ENCODE assay signal across 18 cellular contexts in the genomic region with DNA sequence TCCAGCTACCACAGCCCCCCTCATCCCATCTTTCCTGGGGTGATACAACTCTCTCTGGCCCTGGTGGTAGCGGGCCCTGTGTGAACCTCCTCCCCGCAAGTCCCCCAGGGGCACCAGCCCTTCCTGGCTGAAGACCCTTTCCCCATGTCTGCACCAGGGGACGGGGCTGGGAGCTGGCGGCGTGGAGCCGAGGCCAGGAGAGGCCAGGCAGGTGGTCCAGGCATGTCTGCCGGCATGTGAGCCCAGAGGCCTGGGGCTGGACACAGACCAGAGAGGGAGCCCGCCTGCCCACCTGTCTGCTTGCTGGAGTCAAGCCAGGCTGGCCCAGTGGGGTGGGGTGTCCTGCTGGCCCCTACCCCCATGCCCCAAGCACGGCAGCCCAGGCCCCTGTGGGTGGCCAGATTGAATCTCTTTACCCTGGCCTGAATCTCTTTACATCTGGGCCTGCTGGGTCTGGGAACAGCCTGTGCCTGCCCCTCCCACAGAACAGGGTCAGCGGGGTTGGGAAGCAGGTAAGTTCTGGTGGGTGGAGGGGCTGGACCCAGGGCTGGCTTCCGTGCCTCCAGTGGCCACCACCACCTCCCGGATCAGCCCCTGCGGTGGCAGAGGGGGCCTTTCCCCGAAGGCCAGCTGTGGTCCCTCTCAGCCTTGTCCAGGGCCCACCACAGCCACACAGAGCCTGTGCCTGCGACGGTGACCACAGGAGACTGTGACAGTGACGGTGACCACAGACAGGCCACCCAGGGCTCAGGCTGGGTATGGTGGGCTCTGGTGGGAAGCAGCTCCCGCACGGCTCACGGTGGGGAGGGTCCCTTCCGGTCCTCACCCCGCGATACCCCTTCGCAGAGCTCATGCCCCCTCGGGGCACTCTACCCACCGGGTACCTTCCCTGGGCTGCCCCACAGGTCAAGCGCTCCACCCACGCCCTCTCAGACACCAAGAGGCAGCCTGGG. TPM values are rescaled to one million over a fixed set of nuclear protein-coding genes. Genes with fewer than 3 reads are reported as not detected.
A peak's percentile ranks its signal among the peaks of the same experiment; 100 is the strongest.
DNase-seq lines count a peak whose midpoint lies in the region; ATAC-seq and TF ChIP-seq lines count a peak whose summit lies in the region.
"Had no signal": no experiment of that assay in that cellular context is flagged by ENCODE, and none has a peak within 500 bp of the region (broad histone marks: within the 10 kb centered on the region; RNA-seq: fewer than 3 reads in every experiment).

No MANE protein-coding gene starts in this region.

- no peaks in the 10 kb centered on the region for H3K9me3 Mint-ChIP-seq in activated CD8-positive, alpha-beta T cell treated with anti-CD3 and anti-CD28 coated beads, Interleukin-2, amount 10 ng/mL, durations not matched to agents 7 days and 5 days (ENCODE audit: insufficient read depth)
- H3K9me3 Mint-ChIP-seq in activated CD8-positive, alpha-beta T cell treated with anti-CD3 and anti-CD28 coated beads for 36 hours = peaks cover 4% of the 10 kb centered on the region
- peaks cover 4% of the 10 kb centered on the region; the same call in 2 of the 3 replicates for H3K9me3 Mint-ChIP-seq in GM23338

- no peak overlapping the region for H2BK12ac ChIP-seq in trophoblast cell (ENCODE audit: low read length)

- H4K20me1 ChIP-seq in GM23338 (replicated peaks; ENCODE audit: insufficient read depth) = no peaks in the 10 kb centered on the region

- no peaks in the 10 kb centered on the region for H3K9me3 ChIP-seq in effector memory CD4-positive, alpha-beta T cell (ENCODE audit: control insufficient read depth, low read length)
- H3K9me3 ChIP-seq in trophoblast cell (ENCODE audit: insufficient read depth, low read depth, low read length) = peaks cover 12% of the 10 kb centered on the region

- H3K9ac ChIP-seq in trophoblast cell (ENCODE audit: low read length) = no peak overlapping the region

- no peak overlapping the region for H2AFZ ChIP-seq in GM23338
- H2AFZ ChIP-seq in trophoblast cell (ENCODE audit: insufficient read depth, low read length, poor library complexity) = no peak overlapping the region

- H3K27me3 Mint-ChIP-seq in activated CD8-positive, alpha-beta T cell treated with anti-CD3 and anti-CD28 coated beads, Interleukin-2, amount 10 ng/mL, durations not matched to agents 7 days and 5 days (ENCODE audit: low read depth) = no peaks in the 10 kb centered on the region
- no peaks in the 10 kb centered on the region for H3K27me3 Mint-ChIP-seq in activated CD8-positive, alpha-beta T cell treated with anti-CD3 and anti-CD28 coated beads for 36 hours
- peaks cover 4% of the 10 kb centered on the region for H3K27me3 Mint-ChIP-seq in GM23338 (ENCODE audit: insufficient read depth, low read depth, poor library complexity)

- H4K91ac ChIP-seq in trophoblast cell (ENCODE audit: low read depth, low read length) = peak overlapping the region; percentile 40

- intact Hi-C loops in activated CD8-positive, alpha-beta T cell treated with anti-CD3 and anti-CD28 coated beads for 36 hours (cut with micrococcal nuclease) = no loop called here

- 0 out of 2 replicates have a peak, but pooled peaks cover 6% of the 10 kb centered on the region for H3K9me2 ChIP-seq in GM23338 (ENCODE audit: insufficient read depth)

- no peak for TF ChIP-seq CTCF in activated CD8-positive, alpha-beta T cell treated with anti-CD3 and anti-CD28 coated beads for 36 hours (IDR thresholded peaks at IDR 0.05)
- TF ChIP-seq CTCF in GM23338 (conservative IDR thresholded peaks at IDR 0.05; ENCODE audit: low read depth in 2 of 2) = no peak

- no peaks in the 10 kb centered on the region for H3K36me3 ChIP-seq in GM23338 (ENCODE audit: insufficient read depth)
- no peaks in the 10 kb centered on the region for H3K36me3 ChIP-seq in effector memory CD4-positive, alpha-beta T cell (ENCODE audit: control insufficient read depth, insufficient read depth, low read length)
- H3K36me3 ChIP-seq in trophoblast cell (ENCODE audit: control insufficient read depth in 1 of 2, insufficient read depth in 2 of 2, low read length in 2 of 2) = no peaks in the 10 kb centered on the region

- H2BK120ac ChIP-seq in trophoblast cell (ENCODE audit: insufficient read depth, low read length, poor library complexity) = no peak overlapping the region

- no peaks in the 10 kb centered on the region for H3K4me1 ChIP-seq in GM23338 (ENCODE audit: insufficient read depth)
- peaks cover 42% of the 10 kb centered on the region for H3K4me1 ChIP-seq in effector memory CD4-positive, alpha-beta T cell (ENCODE audit: control insufficient read depth, insufficient read depth, low read length, poor library complexity, severe bottlenecking)
- peaks cover 3% of the 10 kb centered on the region in 2 experiments for H3K4me1 ChIP-seq in trophoblast cell (ENCODE audit: control insufficient read depth in 1 of 2, insufficient read depth in 2 of 2, low read length in 2 of 2)

- DNase-seq in activated CD8-positive, alpha-beta T cell treated with anti-CD3 and anti-CD28 coated beads, Interleukin-2, amount 10 ng/mL, durations not matched to agents 7 days and 5 days = no peak
- DNase-seq in activated CD8-positive, alpha-beta T cell treated with anti-CD3 and anti-CD28 coated beads for 36 hours = no peak
- DNase-seq in GM23338 (ENCODE audit: low spot score) (no peak), trophoblast cell (no peak), HuH-7 (ENCODE audit: low spot score) (no peak), LoVo (ENCODE audit: low spot score) (no peak)
- DNase-seq in effector memory CD4-positive, alpha-beta T cell = no peak
- DNase-seq: C1 segment of cervical spinal cord, COR-L47, DMS53, H7, NCI-H1048, NCI-H2107, NCI-H226, NCI-H526 treated with DMSO at 0.1 percent for 48 hours, PC-3 had no signal

- H3K27ac ChIP-seq in GM23338 (ENCODE audit: low read depth) = no peak overlapping the region
- peak overlapping the region; percentile 21 for H3K27ac ChIP-seq in effector memory CD4-positive, alpha-beta T cell (ENCODE audit: insufficient read depth, low read length, poor library complexity, severe bottlenecking)
- no peak overlapping the region for H3K27ac ChIP-seq in trophoblast cell (ENCODE audit: low read depth, low read length)

- H3K79me2 ChIP-seq in GM23338 (replicated peaks; ENCODE audit: insufficient read depth) = no peaks in the 10 kb centered on the region
- no peaks in the 10 kb centered on the region for H3K79me2 ChIP-seq in trophoblast cell (ENCODE audit: control insufficient read depth, insufficient read depth, low read length, poor library complexity)

- H3K4me3 Mint-ChIP-seq in activated CD8-positive, alpha-beta T cell treated with anti-CD3 and anti-CD28 coated beads, Interleukin-2, amount 10 ng/mL, durations not matched to agents 7 days and 5 days = no peak overlapping the region
- no peak overlapping the region for H3K4me3 Mint-ChIP-seq in activated CD8-positive, alpha-beta T cell treated with anti-CD3 and anti-CD28 coated beads for 36 hours
- H3K4me3 Mint-ChIP-seq in GM23338 = no peak overlapping the region

- H3K79me1 ChIP-seq in trophoblast cell (ENCODE audit: low read length) = peaks cover 12% of the 10 kb centered on the region

- H3K4ac ChIP-seq in trophoblast cell (ENCODE audit: low read depth, low read length) = no peak overlapping the region

- no peak overlapping the region for H3K4me2 ChIP-seq in GM23338
- no peak overlapping the region for H3K4me2 ChIP-seq in trophoblast cell (ENCODE audit: low read length)

- H4K8ac ChIP-seq in trophoblast cell (ENCODE audit: low read depth, low read length) = no peak overlapping the region

- CTCF ChIA-PET in activated CD8-positive, alpha-beta T cell treated with anti-CD3 and anti-CD28 coated beads, Interleukin-2, amount 10 ng/mL, durations not matched to agents 7 days and 5 days (lab: Charles Lee) = interaction anchor here (1.4 to 1.5 kb wide), 2 partner anchors 11 to 76 kb away, joined by 4 read pairs; no protein-coding TSS in a partner anchor
- CTCF ChIA-PET in activated CD8-positive, alpha-beta T cell treated with anti-CD3 and anti-CD28 coated beads for 36 hours (lab: Charles Lee) = interaction anchor here (1.3 kb wide), 1 partner anchor 11 kb away, joined by 4 read pairs; no protein-coding TSS in a partner anchor

- POLR2A ChIA-PET in activated CD8-positive, alpha-beta T cell treated with anti-CD3 and anti-CD28 coated beads, Interleukin-2, amount 10 ng/mL, durations not matched to agents 7 days and 5 days (lab: Charles Lee) = interaction anchor here (0.6 to 0.9 kb wide), 2 partner anchors 12 to 71 kb away, joined by 3 read pairs; no protein-coding TSS in a partner anchor
- POLR2A ChIA-PET in activated CD8-positive, alpha-beta T cell treated with anti-CD3 and anti-CD28 coated beads for 36 hours (lab: Charles Lee) = interaction anchor here (1.4 kb wide), 2 partner anchors 10 to 231 kb away, joined by 3 to 4 read pairs; no protein-coding TSS in a partner anchor

- no peak overlapping the region for H3K23ac ChIP-seq in trophoblast cell (ENCODE audit: low read length)

- H3K18ac ChIP-seq in trophoblast cell (ENCODE audit: low read length) = no peak overlapping the region

- H3F3A ChIP-seq in GM23338 (replicated peaks; ENCODE audit: low read depth) = no peaks in the 10 kb centered on the region

- H2AK5ac ChIP-seq in trophoblast cell (ENCODE audit: low read length) = no peak overlapping the region

- H3K4me1 Mint-ChIP-seq in activated CD8-positive, alpha-beta T cell treated with anti-CD3 and anti-CD28 coated beads, Interleukin-2, amount 10 ng/mL, durations not matched to agents 7 days and 5 days (ENCODE audit: low read depth) = peaks cover 36% of the 10 kb centered on the region
- peaks cover 16% of the 10 kb centered on the region for H3K4me1 Mint-ChIP-seq in activated CD8-positive, alpha-beta T cell treated with anti-CD3 and anti-CD28 coated beads for 36 hours (ENCODE audit: low read depth)
- no peaks in the 10 kb centered on the region; the same call in 2 of the 3 replicates for H3K4me1 Mint-ChIP-seq in GM23338

- H3K27me3 ChIP-seq in GM23338 (ENCODE audit: insufficient read depth) = no peaks in the 10 kb centered on the region
- H3K27me3 ChIP-seq in effector memory CD4-positive, alpha-beta T cell (replicated peaks; ENCODE audit: control insufficient read depth, insufficient read depth, low read length, poor library complexity, severe bottlenecking) = no peaks in the 10 kb centered on the region
- H3K27me3 ChIP-seq in trophoblast cell (ENCODE audit: insufficient read depth, low read length) = no peaks in the 10 kb centered on the region

- no peak for ATAC-seq in activated CD8-positive, alpha-beta T cell treated with anti-CD3 and anti-CD28 coated beads, Interleukin-2, amount 10 ng/mL, durations not matched to agents 7 days and 5 days
- ATAC-seq in activated CD8-positive, alpha-beta T cell treated with anti-CD3 and anti-CD28 coated beads for 36 hours = no peak
- ATAC-seq in GM23338 = peak; percentile 31
- no peak for ATAC-seq in GM18498 (IDR thresholded peaks at IDR 0.05; ENCODE audit: unreplicated experiment)
- ATAC-seq: PC-3 had no signal

- H3K4me3 ChIP-seq in GM23338 (no peak overlapping the region), trophoblast cell (ENCODE audit: low read depth, low read length) (no peak overlapping the region)
- no peak overlapping the region for H3K4me3 ChIP-seq in effector memory CD4-positive, alpha-beta T cell (ENCODE audit: insufficient read depth, low read depth, low read length, poor library complexity, severe bottlenecking)

- peak overlapping the region; percentile 34 for H3K27ac Mint-ChIP-seq in activated CD8-positive, alpha-beta T cell treated with anti-CD3 and anti-CD28 coated beads, Interleukin-2, amount 10 ng/mL, durations not matched to agents 7 days and 5 days
- no peak overlapping the region for H3K27ac Mint-ChIP-seq in activated CD8-positive, alpha-beta T cell treated with anti-CD3 and anti-CD28 coated beads for 36 hours
- H3K27ac Mint-ChIP-seq in GM23338 = no peak overlapping the region

- no peak overlapping the region for H3K14ac ChIP-seq in trophoblast cell (ENCODE audit: low read length)

- WGBS in trophoblast cell (ENCODE audit: extremely low coverage, insufficient coverage, insufficient read length) = no CpG with 5 or more reads among the region's 28 CpGs

- H4K12ac ChIP-seq in trophoblast cell (ENCODE audit: low read depth, low read length) = no peak overlapping the region

- H3K36me3 Mint-ChIP-seq in activated CD8-positive, alpha-beta T cell treated with anti-CD3 and anti-CD28 coated beads, Interleukin-2, amount 10 ng/mL, durations not matched to agents 7 days and 5 days (ENCODE audit: low read depth) = no peaks in the 10 kb centered on the region
- H3K36me3 Mint-ChIP-seq in activated CD8-positive, alpha-beta T cell treated with anti-CD3 and anti-CD28 coated beads for 36 hours (ENCODE audit: low read depth) = no peaks in the 10 kb centered on the region
- no peaks in the 10 kb centered on the region; the same call in 2 of the 3 replicates for H3K36me3 Mint-ChIP-seq in GM23338 (ENCODE audit: low read depth)

- no peak overlapping the region for H2BK5ac ChIP-seq in trophoblast cell (ENCODE audit: low read depth, low read length, poor library complexity)

RNA-seq across cellular contexts. Expression of a gene that starts 7.1 kb away (rescaled TPM):
- 1 to 10 TPM; 1.0 to 1.7 TPM for total RNA-seq in activated CD8-positive, alpha-beta T cell treated with anti-CD3 and anti-CD28 coated beads, Interleukin-2, amount 10 ng/mL, durations not matched to agents 7 days and 5 days
- total RNA-seq in activated CD8-positive, alpha-beta T cell treated with anti-CD3 and anti-CD28 coated beads for 36 hours = 1 to 10 TPM; 1.3 to 2.1 TPM
- 0.69 and 2.6 TPM in 2 replicates for total RNA-seq in GM23338 (2014; rRNA removed; shearing (Covaris generic))
- polyA plus RNA-seq in GM23338 (2016; fragmentation: Nextera tagmentation; extraction: Ambion mirVana) = 0.39 and 0.68 TPM in 2 replicates
- polyA plus RNA-seq in trophoblast cell (2013) = 0.25 and 0.31 TPM in 2 replicates

RNA-seq across cellular contexts. Expression of a gene that starts 14.1 kb away (rescaled TPM):
- total RNA-seq in activated CD8-positive, alpha-beta T cell treated with anti-CD3 and anti-CD28 coated beads, Interleukin-2, amount 10 ng/mL, durations not matched to agents 7 days and 5 days = 1 to 10 TPM; 1.4 to 1.5 TPM
- under 1 TPM in 1 of 2 experiments, not detected in 1; 0.83 TPM for total RNA-seq in activated CD8-positive, alpha-beta T cell treated with anti-CD3 and anti-CD28 coated beads for 36 hours
- total RNA-seq in GM23338 (2014; rRNA removed; shearing (Covaris generic)) = not detected in 2 replicates
- polyA plus RNA-seq in GM23338 (2016; fragmentation: Nextera tagmentation; extraction: Ambion mirVana) = not detected in 2 replicates
- 1.2 and 2.2 TPM in 2 replicates for polyA plus RNA-seq in trophoblast cell (2013)
- total RNA-seq: A172, H7 had no signal

RNA-seq across cellular contexts. Expression of a gene that starts 14.6 kb away (rescaled TPM):
- 100 to 1,000 TPM; 103 to 104 TPM for total RNA-seq in activated CD8-positive, alpha-beta T cell treated with anti-CD3 and anti-CD28 coated beads, Interleukin-2, amount 10 ng/mL, durations not matched to agents 7 days and 5 days
- total RNA-seq in activated CD8-positive, alpha-beta T cell treated with anti-CD3 and anti-CD28 coated beads for 36 hours = 10 to 100 TPM; 53.4 to 54.0 TPM
- total RNA-seq in GM23338 (2014; rRNA removed; shearing (Covaris generic)) = 102 and 111 TPM in 2 replicates
- polyA plus RNA-seq in GM23338 (2016; fragmentation: Nextera tagmentation; extraction: Ambion mirVana) = 27.0 and 27.9 TPM in 2 replicates
- 74.0 and 80.2 TPM in 2 replicates for polyA plus RNA-seq in trophoblast cell (2013)

RNA-seq across cellular contexts. Expression of a gene that starts 18.1 kb away (rescaled TPM):
- total RNA-seq in activated CD8-positive, alpha-beta T cell treated with anti-CD3 and anti-CD28 coated beads, Interleukin-2, amount 10 ng/mL, durations not matched to agents 7 days and 5 days = 1 to 10 TPM; 1.2 to 1.4 TPM
- total RNA-seq in activated CD8-positive, alpha-beta T cell treated with anti-CD3 and anti-CD28 coated beads for 36 hours = not detected
- 1.9 TPM in 1 of 2 replicates, not detected in the other for total RNA-seq in GM23338 (2014; rRNA removed; shearing (Covaris generic))
- polyA plus RNA-seq in GM23338 (2016; fragmentation: Nextera tagmentation; extraction: Ambion mirVana) = 3.1 and 5.9 TPM in 2 replicates
- polyA plus RNA-seq in trophoblast cell (2013) = 4.4 and 4.7 TPM in 2 replicates
- total RNA-seq: A172, PC-3 had no signal

RNA-seq across cellular contexts. Expression of a gene that starts 23.6 kb away (rescaled TPM):
- total RNA-seq in activated CD8-positive, alpha-beta T cell treated with anti-CD3 and anti-CD28 coated beads, Interleukin-2, amount 10 ng/mL, durations not matched to agents 7 days and 5 days = not detected
- not detected for total RNA-seq in activated CD8-positive, alpha-beta T cell treated with anti-CD3 and anti-CD28 coated beads for 36 hours
- not detected in 2 replicates for total RNA-seq in GM23338 (2014; rRNA removed; shearing (Covaris generic))
- polyA plus RNA-seq in GM23338 (2016; fragmentation: Nextera tagmentation; extraction: Ambion mirVana) = 0.11 and 0.14 TPM in 2 replicates
- polyA plus RNA-seq in trophoblast cell (2013) = 0.15 and 0.17 TPM in 2 replicates
- total RNA-seq: A172, PC-3 had no signal
